In the genomic region with DNA sequence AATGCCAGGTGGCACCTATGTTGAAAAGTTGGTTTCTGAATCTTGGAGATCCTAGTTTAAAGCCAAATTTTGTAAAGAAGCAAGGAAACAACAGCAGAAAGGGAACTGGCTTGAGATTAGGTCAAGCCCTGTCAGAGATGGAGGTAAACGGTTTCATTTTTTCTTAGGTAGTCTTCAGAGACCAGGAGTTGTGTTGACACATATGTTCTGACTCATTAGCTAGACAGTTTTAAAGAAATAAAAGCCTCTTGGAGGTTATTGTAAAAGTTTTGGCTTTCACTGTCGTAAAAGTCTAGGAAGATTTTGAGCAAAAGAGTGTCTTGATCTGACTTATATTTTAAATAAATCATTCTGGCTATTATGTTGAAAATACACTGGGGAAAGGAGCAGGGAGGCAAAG, we compare ENCODE assay signal across 17 cellular contexts.
DNase-seq lines count a peak whose midpoint lies in the region; ATAC-seq, FAIRE-seq and TF ChIP-seq lines count a peak whose summit lies in the region.
"Had no signal": no experiment of that assay in that cellular context is flagged by ENCODE, and none has a peak within 500 bp of the region (broad histone marks: within the 10 kb centered on the region; RNA-seq: fewer than 3 reads in every experiment).

No MANE protein-coding gene starts in this region.

- intact Hi-C loops in PC-3 (cut with micrococcal nuclease) = loop anchor here (10.0 kb wide), 1 partner anchor 594 kb away; no protein-coding TSS in a partner anchor

- DNase-seq in GM12892 (ENCODE audit: insufficient read length) (no peak), PC-3 (peak; percentile 77), bronchial epithelial cell (ENCODE audit: low read depth) (peak; percentile 68), renal cortical epithelial cell (ENCODE audit: low read depth) (peak; percentile 43), mesendoderm (no peak), NCI-H82 treated with DMSO at 0.1 percent for 48 hours (lab: John Stamatoyannopoulos, UW; ENCODE audit: unreplicated experiment) (no peak), ecto neural progenitor cell (ENCODE audit: low spot score) (no peak)
- DNase-seq: CD4-positive, alpha-beta T cell; DMS153; GOT3; Karpas-422; NCI-H1092 treated with DMSO at 0.1 percent for 48 hours; NCI-H146; NCI-H2081 had no signal

- TF ChIP-seq CTCF in PC-3 (conservative IDR thresholded peaks at IDR 0.05; ENCODE audit: low read depth, low read length) (no peak), bronchial epithelial cell (IDR thresholded peaks at IDR 0.05; ENCODE audit: insufficient read depth, low read length, severe bottlenecking) (no peak)

- POLR2A ChIA-PET in PC-3 (lab: Charles Lee; ENCODE audit: unreplicated experiment) = no interaction called here

- H3K9me2 ChIP-seq in PC-3 (replicated peaks; ENCODE audit: low read length) = 0 out of 2 replicates have a peak, but pooled peaks cover 4% of the 10 kb centered on the region

- no peaks in the 10 kb centered on the region for H4K20me1 ChIP-seq in PC-3 (ENCODE audit: low read length)

- no peak overlapping the region for H2AK5ac ChIP-seq in mesendoderm (ENCODE audit: low read length)

- no peaks in the 10 kb centered on the region for H3K79me1 ChIP-seq in mesendoderm (ENCODE audit: low read length)

- no peaks in the 10 kb centered on the region for H3K9me3 ChIP-seq in PC-3 (ENCODE audit: low read length)
- H3K9me3 ChIP-seq: A549, SJSA1 had no signal

- no peak overlapping the region for H2BK120ac ChIP-seq in mesendoderm (ENCODE audit: low read depth, low read length)

- H3K4ac ChIP-seq in mesendoderm (ENCODE audit: low read depth, low read length) = no peak overlapping the region

- no peak overlapping the region for H4K5ac ChIP-seq in mesendoderm (ENCODE audit: low read length)

- peak overlapping the region; percentile 20 for H2AFZ ChIP-seq in PC-3 (ENCODE audit: low read length)

- H3K4me2 ChIP-seq in PC-3 (ENCODE audit: low read length) (peak overlapping the region; percentile 49), mesendoderm (ENCODE audit: low read length) (no peak overlapping the region)
- H3K4me2 ChIP-seq: A549 had no signal

- peak; percentile 86 for ATAC-seq in PC-3
- ATAC-seq: A549 had no signal

- peaks cover 46% of the 10 kb centered on the region for H3K4me1 ChIP-seq in PC-3 (ENCODE audit: insufficient read depth, low read length)
- H3K4me1 ChIP-seq in mesendoderm (ENCODE audit: control insufficient read depth, low read depth, low read length) = no peaks in the 10 kb centered on the region
- H3K4me1 ChIP-seq: A549, SJSA1 had no signal

- CTCF ChIA-PET in PC-3 (lab: Charles Lee) = no interaction called here

- H3K36me3 ChIP-seq in PC-3 (ENCODE audit: low read depth, low read length) (no peaks in the 10 kb centered on the region), bronchial epithelial cell (ENCODE audit: control insufficient read depth, insufficient read depth, low read length) (no peaks in the 10 kb centered on the region), mesendoderm (ENCODE audit: control insufficient read depth, insufficient read depth, low read length) (no peaks in the 10 kb centered on the region)
- H3K36me3 ChIP-seq: SJSA1 had no signal

- H3K27me3 ChIP-seq in PC-3 (ENCODE audit: low read length) = no peaks in the 10 kb centered on the region
- H3K27me3 ChIP-seq in bronchial epithelial cell (ENCODE audit: control insufficient read depth, insufficient read depth, low read length) = no peaks in the 10 kb centered on the region
- H3K27me3 ChIP-seq in mesendoderm (ENCODE audit: insufficient read depth, low read length, poor library complexity) = no peaks in the 10 kb centered on the region
- H3K27me3 ChIP-seq: SJSA1 had no signal

- no peak overlapping the region for H3K56ac ChIP-seq in mesendoderm (ENCODE audit: low read length)

- TF ChIP-seq POLR2A in GM12892 (IDR thresholded peaks at IDR 0.05; ENCODE audit: low read depth, low read length) = no peak

- BruUV-seq in PC-3 (replicated peaks; lab: Mats Ljungman, UMichigan) = no TSS peak

- FAIRE-seq in GM12892 (lab: Jason Lieb, UNC) (peak; percentile 46), bronchial epithelial cell (lab: Jason Lieb, UNC) (no peak)
- FAIRE-seq: A549, GM18507 had no signal

- H3F3A ChIP-seq in PC-3 (ENCODE audit: low read length, unreplicated experiment) = no peaks in the 10 kb centered on the region

- no peak overlapping the region for H4K8ac ChIP-seq in mesendoderm (ENCODE audit: low read depth, low read length)

- H3K23ac ChIP-seq in mesendoderm (ENCODE audit: low read length) = no peak overlapping the region

- no peak overlapping the region for H2BK15ac ChIP-seq in mesendoderm (replicated peaks; ENCODE audit: low read depth)

- H3K9ac ChIP-seq in PC-3 (ENCODE audit: low read length) (no peak overlapping the region), mesendoderm (ENCODE audit: low read length) (no peak overlapping the region)

- no peak overlapping the region for H3K4me3 ChIP-seq in PC-3 (ENCODE audit: low read length)
- H3K4me3 ChIP-seq in bronchial epithelial cell (ENCODE audit: low read depth, low read length) = no peak overlapping the region
- H3K4me3 ChIP-seq in mesendoderm (ENCODE audit: low read length) = no peak overlapping the region
- H3K4me3 ChIP-seq: A549, SJSA1 had no signal

- WGBS in mesendoderm (ENCODE audit: extremely low coverage, insufficient coverage, low lambda C conversion rate) = no CpG with 5 or more reads among the region's 2 CpGs

- no peaks in the 10 kb centered on the region for H3K79me2 ChIP-seq in PC-3 (ENCODE audit: low read length)
- H3K79me2 ChIP-seq in mesendoderm (ENCODE audit: control insufficient read depth, insufficient read depth, low read length) = no peaks in the 10 kb centered on the region

- no peak overlapping the region for H3K18ac ChIP-seq in mesendoderm (ENCODE audit: low read length)

- H2BK5ac ChIP-seq in mesendoderm (ENCODE audit: low read length) = no peak overlapping the region

- H3K27ac ChIP-seq in PC-3 (ENCODE audit: low read length) = peak overlapping the region; percentile 18
- no peak overlapping the region for H3K27ac ChIP-seq in mesendoderm (ENCODE audit: low read depth, low read length)
- H3K27ac ChIP-seq: A549, SJSA1 had no signal

Comparison
In these comparisons a context has a peak if more than half of its experiments do, and no peak if none do; other contexts are left out.
1. DNase-seq: peak in PC-3 (single experiment), bronchial epithelial cell (single experiment) and renal cortical epithelial cell (single experiment); none in GM12892 (single experiment), mesendoderm (single experiment), NCI-H82 treated with DMSO at 0.1 percent for 48 hours (single experiment) and ecto neural progenitor cell (single experiment).